ENCODE assay signal across 1 cellular context in genomic region chr19:34925278-34925855, GRCh38.
TF ChIP-seq lines count a peak whose summit lies in the region.

No MANE protein-coding gene starts in this region.

TF ChIP-seq in K562, 482 proteins besides CTCF, POLR2A, EP300 and RAD21 (continued from another document):
- TF ChIP-seq ZBTB7A (IDR thresholded peaks at IDR 0.05; ENCODE audit: borderline replicate concordance, control insufficient read depth, low read depth, low read length) (no peak), USF1 (CRISPR knock-in tag; IDR thresholded peaks at IDR 0.05) (no peak)
